ENCODE assay signal across 2 cellular contexts in genomic region chr18:22981274-22982133, GRCh38.
TF ChIP-seq lines count a peak whose summit lies in the region.

No MANE protein-coding gene starts in this region.

TF ChIP-seq in GM23338, 12 proteins besides CTCF, POLR2A, EP300 and RAD21:
- TF ChIP-seq JUNB (IDR thresholded peaks at IDR 0.05; ENCODE audit: unreplicated experiment): no peak
- no peak for TF ChIP-seq CREB1 (CRISPR knock-in tag; IDR thresholded peaks at IDR 0.05; ENCODE audit: low read depth)
- TF ChIP-seq STAT1 (IDR thresholded peaks at IDR 0.05; ENCODE audit: unreplicated experiment): no peak
- no peak for TF ChIP-seq EZH2phosphoT487 (IDR thresholded peaks at IDR 0.05; ENCODE audit: unreplicated experiment)
- TF ChIP-seq POLR2AphosphoS5 (IDR thresholded peaks at IDR 0.05; ENCODE audit: low read depth): no peak
- TF ChIP-seq ETS1 (IDR thresholded peaks at IDR 0.05): no peak
- no peak for TF ChIP-seq EZH2 (IDR thresholded peaks at IDR 0.05; ENCODE audit: low read depth, unreplicated experiment)
- no peak for TF ChIP-seq NANOG (IDR thresholded peaks at IDR 0.05; ENCODE audit: borderline replicate concordance)
- TF ChIP-seq ZNF462 (CRISPR knock-in tag; IDR thresholded peaks at IDR 0.05): no peak
- no peak for TF ChIP-seq ZNF331 (CRISPR knock-in tag; IDR thresholded peaks at IDR 0.05; ENCODE audit: low read depth)
- TF ChIP-seq ZNF114 (CRISPR knock-in tag; IDR thresholded peaks at IDR 0.05): no peak
- no peak for TF ChIP-seq REST (IDR thresholded peaks at IDR 0.05; ENCODE audit: unreplicated experiment)

TF ChIP-seq in GM12878, 131 proteins besides CTCF, POLR2A, EP300 and RAD21 (continued from another document):
- TF ChIP-seq KDM1A (IDR thresholded peaks at IDR 0.05; ENCODE audit: borderline replicate concordance) (no peak), SKIL (IDR thresholded peaks at IDR 0.05; ENCODE audit: low read depth, poor library complexity, severe bottlenecking) (no peak), MEF2A (IDR thresholded peaks at IDR 0.05; ENCODE audit: insufficient read depth, low read depth, low read length) (0 out of 2 replicates have a peak, but pooled peaks have one; percentile 29), USF1 (IDR thresholded peaks at IDR 0.05; ENCODE audit: borderline replicate concordance, extremely low read length, insufficient read depth, low read depth, low read length) (no peak), CREB1 (IDR thresholded peaks at IDR 0.05; ENCODE audit: low read depth) (no peak), ZNF622 (IDR thresholded peaks at IDR 0.05) (no peak), KAT2A (conservative IDR thresholded peaks at IDR 0.05; ENCODE audit: control insufficient read depth, low read depth, low read length) (no peak), MTA2 (IDR thresholded peaks at IDR 0.05; ENCODE audit: low read depth) (peak; percentile 46; the same call in 1 of the 2 replicates), IRF4 (IDR thresholded peaks at IDR 0.05; ENCODE audit: low read depth, low read length) (no peak), BHLHE40 (IDR thresholded peaks at IDR 0.05; ENCODE audit: borderline replicate concordance in 1 of 2, low read depth in 2 of 2, low read length in 1 of 2) (no peak), SMARCA5 (IDR thresholded peaks at IDR 0.05) (no peak), SIN3A (IDR thresholded peaks at IDR 0.05; ENCODE audit: low read depth, low read length) (no peak), JUNB (IDR thresholded peaks at IDR 0.05) (no peak), ASH2L (IDR thresholded peaks at IDR 0.05; ENCODE audit: borderline replicate concordance, low read depth) (no peak), E4F1 (IDR thresholded peaks at IDR 0.05; ENCODE audit: borderline replicate concordance, partially characterized antibody) (no peak), SIX5 (IDR thresholded peaks at IDR 0.05; ENCODE audit: low read depth, low read length, severe bottlenecking) (no peak), IRF5 (IDR thresholded peaks at IDR 0.05; ENCODE audit: borderline replicate concordance) (no peak), SPI1 (IDR thresholded peaks at IDR 0.05; ENCODE audit: borderline replicate concordance, insufficient read depth, low read depth, low read length) (peak; percentile 28; the same call in 1 of the 2 replicates), RBBP5 (conservative IDR thresholded peaks at IDR 0.05) (no peak), KLF5 (IDR thresholded peaks at IDR 0.05; ENCODE audit: partially characterized antibody) (no peak), PAX5 (IDR thresholded peaks at IDR 0.05; ENCODE audit: borderline replicate concordance, low read depth, low read length) (no peak), MEF2B (IDR thresholded peaks at IDR 0.05; ENCODE audit: partially characterized antibody, poor library complexity, severe bottlenecking) (peak; percentile 76), ZSCAN29 (IDR thresholded peaks at IDR 0.05) (no peak), ZNF384 (IDR thresholded peaks at IDR 0.05; ENCODE audit: borderline replicate concordance, low read depth, low read length) (no peak), CHD1 (IDR thresholded peaks at IDR 0.05; ENCODE audit: low read depth, low read length) (no peak), ZZZ3 (IDR thresholded peaks at IDR 0.05; ENCODE audit: control insufficient read depth, insufficient read length, low read depth) (no peak), IKZF2 (IDR thresholded peaks at IDR 0.05) (no peak)
